In genomic region chr1:43563779-43564616, GRCh38 we compare ENCODE assay signal across 8 cellular contexts.
DNase-seq lines count a peak whose midpoint lies in the region; ATAC-seq lines count a peak whose summit lies in the region.
"Had no signal": no experiment of that assay in that cellular context is flagged by ENCODE, and none has a peak within 500 bp of the region (broad histone marks: within the 10 kb centered on the region; RNA-seq: fewer than 3 reads in every experiment).

No MANE protein-coding gene starts in this region.

- no peak for ATAC-seq in GM18517 (IDR thresholded peaks at IDR 0.05; ENCODE audit: unreplicated experiment)
- ATAC-seq in GM18867 (IDR thresholded peaks at IDR 0.05; ENCODE audit: unreplicated experiment) = no peak
- ATAC-seq: stimulated activated naive B cell treated with anti-CD40 and anti-IgM and Interleukin-4, amounts not matched to agents 10 μg/mL and 1 μg/mL and 100 μg/mL, for 72 hours had no signal

- H3K27ac ChIP-seq in angular gyrus (ENCODE audit: low read depth, low read length) (peak overlapping the region; percentile 83), substantia nigra (ENCODE audit: low read depth, low read length, poor library complexity, severe bottlenecking) (peak overlapping the region; percentile 75)

- DNase-seq in NCI-H2171 treated with DMSO at 0.1 percent for 48 hours (lab: John Stamatoyannopoulos, UW) (peak; percentile 92), left kidney (ENCODE audit: low read depth, low spot score) (peak; percentile 97), substantia nigra (lab: John Stamatoyannopoulos, UW) (peak in 14 of 49 donors; percentile 16 to 49 (median 32)), NCI-H2196 (lab: John Stamatoyannopoulos, UW; ENCODE audit: unreplicated experiment) (no peak)
- DNase-seq: stimulated activated naive B cell treated with anti-CD40 and anti-IgM and Interleukin-4, amounts not matched to agents 10 μg/mL and 1 μg/mL and 100 μg/mL, for 72 hours had no signal
